In the genomic region with DNA sequence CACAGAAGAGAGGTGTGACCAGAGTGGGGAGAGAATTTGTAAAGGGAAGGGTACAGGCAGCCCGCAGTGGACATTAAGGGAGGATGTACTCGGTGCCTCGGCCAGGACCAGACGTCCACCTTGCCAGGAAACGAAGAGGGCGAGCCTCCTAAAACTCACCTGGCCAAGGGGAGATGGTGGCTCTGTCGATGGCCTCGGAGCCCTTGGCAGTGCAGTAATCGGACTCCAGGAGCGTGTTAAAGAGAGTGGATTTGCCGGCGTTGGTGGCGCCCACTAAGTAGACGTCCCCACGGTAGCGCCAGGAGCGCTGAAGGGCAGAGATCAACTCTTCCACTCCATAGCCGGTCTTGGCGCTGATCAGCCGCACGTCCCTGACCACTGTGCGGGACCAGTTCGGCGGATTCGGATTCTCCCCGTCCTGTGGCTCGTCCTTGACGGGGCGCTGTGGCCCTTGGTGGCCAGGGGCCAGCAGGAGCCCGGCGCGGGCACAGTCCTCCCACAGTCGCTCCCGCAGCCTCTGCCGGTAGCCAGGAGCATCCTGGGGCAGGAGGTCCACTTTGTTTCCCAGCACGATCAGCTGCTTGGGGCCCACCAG, we compare ENCODE assay signal across 8 cellular contexts. TPM values are rescaled to one million over a fixed set of nuclear protein-coding genes. Genes with fewer than 3 reads are reported as not detected.
DNase-seq lines count a peak whose midpoint lies in the region; ATAC-seq and TF ChIP-seq lines count a peak whose summit lies in the region.

No MANE protein-coding gene starts in this region.

- H4K20me1 ChIP-seq in IMR-90 (ENCODE audit: insufficient read depth, low read length): peaks cover 34% of the 10 kb centered on the region

- DNase-seq in COLO668 (lab: John Stamatoyannopoulos, UW; ENCODE audit: unreplicated experiment) (peak; percentile 40), IMR-90 (no peak), astrocyte of the hippocampus (ENCODE audit: low read depth, low spot score) (peak; percentile 42), kidney tubule cell (ENCODE audit: low spot score) (peak; percentile 26), AG08395 (ENCODE audit: low spot score) (no peak), medulla oblongata (ENCODE audit: extremely low spot score) (no peak)

- peak overlapping the region; percentile 86 for H3K4me3 ChIP-seq in IMR-90 (ENCODE audit: insufficient read depth, low read depth, low read length)
- H3K4me3 ChIP-seq in thymus (ENCODE audit: low read length): peak overlapping the region; percentile 75

- H3K79me1 ChIP-seq in IMR-90 (ENCODE audit: low read depth in 1 of 2, low read length in 2 of 2): peaks cover 11 to 46% of the 10 kb centered on the region in 2 experiments; a peak in 3 of 4 replicates

- H2BK20ac ChIP-seq in IMR-90 (ENCODE audit: low read depth, low read length): no peak overlapping the region

- peak overlapping the region; percentile 60; the same call in 1 of the 2 replicates for H3K14ac ChIP-seq in IMR-90 (replicated peaks; ENCODE audit: low read depth, low read length)

- H3K4me2 ChIP-seq in IMR-90 (ENCODE audit: low read depth, low read length): peak overlapping the region; percentile 97

- ATAC-seq in IMR-90 (ENCODE audit: low read depth): peak; percentile 7
- no peak for ATAC-seq in activated CD4-positive, CD25-positive, alpha-beta regulatory T cell treated with anti-CD3 and anti-CD28 coated beads, Interleukin-2, amount 50 U/mL, for 24 hours

- CTCF ChIA-PET in IMR-90 (lab: Yijun Ruan, JAX): no interaction called here

- in situ Hi-C loops in IMR-90 (cut with MboI; ENCODE audit: low sequenced_read_pairs): no loop called here

- H3K23ac ChIP-seq in IMR-90 (ENCODE audit: low read depth, low read length): peak overlapping the region; percentile 59; the same call in 1 of the 2 replicates

- peak overlapping the region; percentile 89 for H3K27ac ChIP-seq in IMR-90 (ENCODE audit: insufficient read depth, low read length)
- no peak overlapping the region for H3K27ac ChIP-seq in thymus (ENCODE audit: low read depth)

- H2BK5ac ChIP-seq in IMR-90 (ENCODE audit: low read depth, low read length, poor library complexity, severe bottlenecking): no peak overlapping the region

- 3% methylated on average over 25 of the region's 36 CpGs; no CpG with 5 or more reads in 1 of the 2 experiments for WGBS in IMR-90 (ENCODE audit: extremely low coverage in 2 of 2, insufficient read length in 1 of 2), 2 experiments
- WGBS in thymus: 6% methylated on average over 36 of the region's 36 CpGs

- H2AFZ ChIP-seq in IMR-90 (replicated peaks; ENCODE audit: low read length, poor library complexity): peak overlapping the region; percentile 94

- TF ChIP-seq POLR2A in IMR-90 (IDR thresholded peaks at IDR 0.05; ENCODE audit: low read depth, low read length): no peak

- intact Hi-C loops in IMR-90 (cut with micrococcal nuclease): loop anchor here (2.0 to 5.0 kb wide), 3 partner anchors 40 to 126 kb away; no protein-coding TSS in a partner anchor

- H4K91ac ChIP-seq in IMR-90 (ENCODE audit: insufficient read depth, low read depth, low read length): no peak overlapping the region

- TF ChIP-seq RAD21 in IMR-90 (IDR thresholded peaks at IDR 0.05; ENCODE audit: low read length): no peak

- H3K36me3 ChIP-seq in IMR-90 (ENCODE audit: control insufficient read depth, insufficient read depth, low read length) (peaks cover 19% of the 10 kb centered on the region), thymus (ENCODE audit: control insufficient read depth, insufficient read depth) (peaks cover 19% of the 10 kb centered on the region)

- H3K27me3 ChIP-seq in IMR-90 (ENCODE audit: control insufficient read depth, insufficient read depth, low read length) (no peaks in the 10 kb centered on the region), thymus (ENCODE audit: control insufficient read depth, insufficient read depth) (no peaks in the 10 kb centered on the region)

- peak overlapping the region; percentile 65 for H2AK5ac ChIP-seq in IMR-90 (ENCODE audit: low read depth, low read length)

- dilution Hi-C loops in IMR-90 (cut with HindIII; ENCODE audit: low sequenced_read_pairs, unreplicated experiment): no loop called here

- H3K4ac ChIP-seq in IMR-90 (ENCODE audit: low read depth, low read length): 0 out of 2 replicates have a peak overlapping the region, but pooled peaks have one; percentile 17

- H2BK120ac ChIP-seq in IMR-90 (ENCODE audit: low read depth, low read length): no peak overlapping the region

- no peak overlapping the region for H3K18ac ChIP-seq in IMR-90 (ENCODE audit: low read depth, low read length)

- no peak for TF ChIP-seq CTCF in IMR-90 (conservative IDR thresholded peaks at IDR 0.05; ENCODE audit: low read depth, low read length)

- H4K8ac ChIP-seq in IMR-90 (ENCODE audit: low read depth in 2 of 2, low read length in 2 of 2): peak overlapping the region in 1 of 2 experiments; percentile 15; a peak in 1 of 4 replicates

- BruUV-seq in IMR-90 (replicated peaks; lab: Mats Ljungman, UMichigan): no TSS peak

- H3K9me3 ChIP-seq in IMR-90 (ENCODE audit: control insufficient read depth, insufficient read depth, low read length) (peaks cover 6% of the 10 kb centered on the region), thymus (ENCODE audit: control insufficient read depth) (peaks cover 4% of the 10 kb centered on the region)

- H3K4me1 ChIP-seq in IMR-90 (ENCODE audit: control insufficient read depth, insufficient read depth, low read length): no peaks in the 10 kb centered on the region
- peaks cover 18% of the 10 kb centered on the region for H3K4me1 ChIP-seq in thymus (ENCODE audit: control insufficient read depth, insufficient read depth, low read length)

- H3K9me1 ChIP-seq in IMR-90 (ENCODE audit: insufficient read depth, low read length): no peaks in the 10 kb centered on the region; the same call in none of the 2 replicates

- H3K56ac ChIP-seq in IMR-90 (ENCODE audit: extremely low read depth, insufficient read depth, low read length): peak overlapping the region; percentile 41; the same call in 1 of the 2 replicates

- no peak overlapping the region for H2BK15ac ChIP-seq in IMR-90 (ENCODE audit: low read depth, low read length)

- H4K5ac ChIP-seq in IMR-90 (ENCODE audit: low read depth, low read length): no peak overlapping the region

- H3K9ac ChIP-seq in IMR-90 (ENCODE audit: low read depth, low read length): peak overlapping the region; percentile 92

- peak overlapping the region; percentile 83 for H2AK9ac ChIP-seq in IMR-90 (replicated peaks; ENCODE audit: low read depth, low read length, poor library complexity)

- POLR2A ChIA-PET in IMR-90 (lab: Charles Lee; ENCODE audit: unreplicated experiment): no interaction called here

TF ChIP-seq in IMR-90, 13 proteins besides CTCF, POLR2A, EP300 and RAD21:
- TF ChIP-seq NFE2L2 (IDR thresholded peaks at IDR 0.05; ENCODE audit: low read depth, low read length): no peak
- TF ChIP-seq, protein P1, sequence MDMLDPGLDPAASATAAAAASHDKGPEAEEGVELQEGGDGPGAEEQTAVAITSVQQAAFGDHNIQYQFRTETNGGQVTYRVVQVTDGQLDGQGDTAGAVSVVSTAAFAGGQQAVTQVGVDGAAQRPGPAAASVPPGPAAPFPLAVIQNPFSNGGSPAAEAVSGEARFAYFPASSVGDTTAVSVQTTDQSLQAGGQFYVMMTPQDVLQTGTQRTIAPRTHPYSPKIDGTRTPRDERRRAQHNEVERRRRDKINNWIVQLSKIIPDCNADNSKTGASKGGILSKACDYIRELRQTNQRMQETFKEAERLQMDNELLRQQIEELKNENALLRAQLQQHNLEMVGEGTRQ (IDR thresholded peaks at IDR 0.05; ENCODE audit: low read depth, low read length): no peak
- no peak for TF ChIP-seq FOS (IDR thresholded peaks at IDR 0.05; ENCODE audit: low read depth, low read length)
- TF ChIP-seq, protein P2, sequence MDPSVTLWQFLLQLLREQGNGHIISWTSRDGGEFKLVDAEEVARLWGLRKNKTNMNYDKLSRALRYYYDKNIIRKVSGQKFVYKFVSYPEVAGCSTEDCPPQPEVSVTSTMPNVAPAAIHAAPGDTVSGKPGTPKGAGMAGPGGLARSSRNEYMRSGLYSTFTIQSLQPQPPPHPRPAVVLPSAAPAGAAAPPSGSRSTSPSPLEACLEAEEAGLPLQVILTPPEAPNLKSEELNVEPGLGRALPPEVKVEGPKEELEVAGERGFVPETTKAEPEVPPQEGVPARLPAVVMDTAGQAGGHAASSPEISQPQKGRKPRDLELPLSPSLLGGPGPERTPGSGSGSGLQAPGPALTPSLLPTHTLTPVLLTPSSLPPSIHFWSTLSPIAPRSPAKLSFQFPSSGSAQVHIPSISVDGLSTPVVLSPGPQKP (IDR thresholded peaks at IDR 0.05; ENCODE audit: borderline replicate concordance, low read depth, low read length): no peak
- no peak for TF ChIP-seq SMC3 (IDR thresholded peaks at IDR 0.05; ENCODE audit: low read depth, low read length)
- no peak for TF ChIP-seq BHLHE40 (IDR thresholded peaks at IDR 0.05; ENCODE audit: low read depth, low read length)
- TF ChIP-seq RCOR1 (IDR thresholded peaks at IDR 0.05; ENCODE audit: insufficient replicate concordance, low read length): no peak
- TF ChIP-seq MAZ (IDR thresholded peaks at IDR 0.05; ENCODE audit: borderline replicate concordance, low read depth, low read length): no peak
- TF ChIP-seq RFX5 (IDR thresholded peaks at IDR 0.05; ENCODE audit: low read depth, low read length): no peak
- no peak for TF ChIP-seq CHD1 (IDR thresholded peaks at IDR 0.05; ENCODE audit: low read depth, low read length)
- TF ChIP-seq MAFK (IDR thresholded peaks at IDR 0.05; ENCODE audit: low read depth, low read length): no peak
- TF ChIP-seq MXI1 (IDR thresholded peaks at IDR 0.05; ENCODE audit: borderline replicate concordance, low read depth, low read length): no peak

RNA-seq across cellular contexts. Expression of a gene that starts 1.0 kb away (rescaled TPM):
- 9.7 and 10.4 TPM in 2 replicates for total RNA-seq in IMR-90 (2012; rRNA removed)
- polyA plus RNA-seq in IMR-90 (2012; rRNA removed) (10.8 and 12.1 TPM in 2 replicates), thymus (10.7 TPM)
- 6.4 and 10.7 TPM in 2 replicates for polyA plus RNA-seq in IMR-90 (2012; cell fraction: cytosol; rRNA removed)
- 6.3 and 7.8 TPM in 2 replicates for polyA plus RNA-seq in IMR-90 (2012; cell fraction: nucleus; rRNA removed; ENCODE audit: low replicate concordance)

RNA-seq across cellular contexts. Expression of a gene that starts 2.3 kb away (rescaled TPM):
- 106 and 172 TPM in 2 replicates for total RNA-seq in IMR-90 (2012; rRNA removed)
- 62.3 and 74.0 TPM in 2 replicates for polyA plus RNA-seq in IMR-90 (2012; rRNA removed)
- polyA plus RNA-seq in IMR-90 (2012; cell fraction: cytosol; rRNA removed): 10.9 and 13.0 TPM in 2 replicates
- polyA plus RNA-seq in IMR-90 (2012; cell fraction: nucleus; rRNA removed; ENCODE audit: low replicate concordance): 21.0 and 96.7 TPM in 2 replicates
- 59.5 TPM for polyA plus RNA-seq in thymus

Comparison
In these comparisons a context has a peak if more than half of its experiments do, and no peak if none do; other contexts are left out.
1. DNase-seq: peak in COLO668 (single experiment), astrocyte of the hippocampus (single experiment) and kidney tubule cell (single experiment); none in IMR-90 (single experiment), AG08395 (single experiment) and medulla oblongata (single experiment).